In genomic region chr3:32114567-32115422, GRCh38 we compare ENCODE assay signal across 8 cellular contexts. TPM values are rescaled to one million over a fixed set of nuclear protein-coding genes. Genes with fewer than 3 reads are reported as not detected.
A peak's percentile ranks its signal among the peaks of the same experiment; 100 is the strongest.
DNase-seq lines count a peak whose midpoint lies in the region; ATAC-seq and TF ChIP-seq lines count a peak whose summit lies in the region.
"Not testable (repeated sequence)": the region's sequence is repeated elsewhere in the genome, so short reads cannot be mapped to it uniquely, and the experiment has no call there.

No MANE protein-coding gene starts in this region.

- peaks cover 44 to 64% of the 10 kb centered on the region in 2 donors for H3K4me1 Mint-ChIP-seq in immature natural killer cell

- H3K79me2 ChIP-seq in DND-41 (ENCODE audit: insufficient read depth, low read length): peaks cover 81% of the 10 kb centered on the region

- H4K20me1 ChIP-seq in DND-41 (ENCODE audit: insufficient read depth, low read length): not testable (repeated sequence)

- H2AFZ ChIP-seq in DND-41 (ENCODE audit: low read depth, low read length): 0 out of 2 replicates have a peak overlapping the region, but pooled peaks have one; percentile 21

- DNase-seq in DND-41 (peak; percentile 91), immature natural killer cell (peak; percentile 72 to 73 (median 72))
- peak; percentile 18 to 23 for DNase-seq in activated CD4-positive, alpha-beta T cell treated with anti-CD3 and anti-CD28 coated beads for 24 hours (ENCODE audit: low read depth in 2 of 2)
- DNase-seq in activated CD8-positive, alpha-beta memory T cell treated with anti-CD3 and anti-CD28 coated beads, Interleukin-2, amount 50 U/mL, for 4 hours: peak; percentile 57
- peak; percentile 60 for DNase-seq in activated naive CD4-positive, alpha-beta T cell treated with Interleukin-2 at 50 U/mL for 16 hours
- peak; percentile 33 for DNase-seq in stimulated activated CD4-positive, alpha-beta T cell treated with anti-CD3 and anti-CD28 coated beads, Interleukin-2, amount 100 ng/mL, for 4 hours (ENCODE audit: low read depth)
- peak; percentile 37 to 44 for DNase-seq in stimulated activated CD8-positive, alpha-beta memory T cell treated with anti-CD3 and anti-CD28 coated beads, Interleukin-7, amount 100 ng/mL, for 4 hours (ENCODE audit: low read depth in 2 of 2)

- ATAC-seq in DND-41 (ENCODE audit: insufficient read depth, low read depth): peak; percentile 81

- not testable (repeated sequence) for H3K9me3 Mint-ChIP-seq in immature natural killer cell

- H3K9me3 ChIP-seq in DND-41 (ENCODE audit: insufficient read depth, low read length, severe bottlenecking); KOPT-K1 (ENCODE audit: insufficient read depth, low read length, poor library complexity, severe bottlenecking): not testable (repeated sequence)

- not testable (repeated sequence) for H3K36me3 Mint-ChIP-seq in immature natural killer cell

- H3K36me3 ChIP-seq in DND-41 (ENCODE audit: insufficient read depth, low read length); KOPT-K1 (ENCODE audit: insufficient read depth, low read length): not testable (repeated sequence)

- peaks cover 79% of the 10 kb centered on the region for H3K4me1 ChIP-seq in DND-41 (ENCODE audit: insufficient read depth, low read length)

- H3K27me3 Mint-ChIP-seq in immature natural killer cell (ENCODE audit: low read depth in 3 of 3): peaks cover 0 to 12% (median 2%) of the 10 kb centered on the region in 3 donors

- peak overlapping the region; percentile 68 for H3K4me2 ChIP-seq in DND-41 (ENCODE audit: insufficient read depth, low read length)

- H3K27me3 ChIP-seq in DND-41 (ENCODE audit: insufficient read depth, low read length, poor library complexity): not testable (repeated sequence)

- H3K4me3 ChIP-seq in DND-41 (ENCODE audit: low read depth in 1 of 2, low read length in 2 of 2): peak overlapping the region in 1 of 2 experiments; percentile 53; a peak in 3 of 4 replicates

- peak overlapping the region; percentile 55 for H3K9ac ChIP-seq in DND-41 (ENCODE audit: low read depth, low read length)

- H3K27ac Mint-ChIP-seq in immature natural killer cell: peak overlapping the region; percentile 90 to 98 (median 95)

- not testable (repeated sequence) for TF ChIP-seq CTCF in DND-41 (IDR thresholded peaks at IDR 0.05; ENCODE audit: borderline replicate concordance, extremely low read depth, low read length, poor library complexity, severe bottlenecking)

- H3K27ac ChIP-seq in DND-41 (ENCODE audit: low read length): peak overlapping the region; percentile 88
- H3K27ac ChIP-seq in KOPT-K1 (ENCODE audit: low read depth, low read length, poor library complexity, severe bottlenecking): peak overlapping the region; percentile 51

- peak overlapping the region; percentile 87 to 94 (median 91) for H3K4me3 Mint-ChIP-seq in immature natural killer cell

RNA-seq across cellular contexts. Expression of gene GPD1L, which starts 8.4 kb away (rescaled TPM):
- 10 to 100 TPM in 2 of 3 donors, 1 to 10 TPM in 1; 9.0 to 22.4 (median 20.8) TPM for polyA plus RNA-seq in immature natural killer cell

Comparison
In these comparisons a context has a peak if more than half of its experiments do, and no peak if none do; other contexts are left out.
1. DNase-seq: peak in every context shown above with its lines; median percentile 91 in DND-41; 72 in immature natural killer cell; 60 in activated naive CD4-positive, alpha-beta T cell treated with Interleukin-2 at 50 U/mL for 16 hours; 57 in activated CD8-positive, alpha-beta memory T cell treated with anti-CD3 and anti-CD28 coated beads, Interleukin-2, amount 50 U/mL, for 4 hours; 40 in stimulated activated CD8-positive, alpha-beta memory T cell treated with anti-CD3 and anti-CD28 coated beads, Interleukin-7, amount 100 ng/mL, for 4 hours; 33 in stimulated activated CD4-positive, alpha-beta T cell treated with anti-CD3 and anti-CD28 coated beads, Interleukin-2, amount 100 ng/mL, for 4 hours; 20 in activated CD4-positive, alpha-beta T cell treated with anti-CD3 and anti-CD28 coated beads for 24 hours.